In the genomic region with DNA sequence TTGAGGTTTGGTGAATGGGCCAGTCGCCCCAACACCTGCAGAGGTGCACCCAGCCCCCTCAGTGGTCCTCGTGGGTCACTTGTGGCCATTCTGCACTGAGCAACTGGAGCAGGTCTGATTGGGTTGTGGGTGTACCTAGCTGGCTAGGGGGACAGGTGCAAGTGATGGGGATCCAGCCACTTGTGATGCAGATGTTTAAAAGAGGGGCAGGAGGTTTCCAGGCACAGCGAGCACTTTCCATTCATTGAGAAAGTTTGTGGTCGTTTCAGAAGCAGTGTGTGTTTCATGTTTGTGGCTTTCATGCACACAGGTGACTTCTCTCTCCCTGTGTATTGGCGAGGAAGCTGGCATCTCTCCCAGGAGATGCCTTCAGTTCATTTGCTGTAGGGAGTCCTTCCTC, we compare ENCODE assay signal across 1 cellular context.
TF ChIP-seq lines count a peak whose summit lies in the region.

No MANE protein-coding gene starts in this region.

TF ChIP-seq in GM23338, 12 proteins besides CTCF, POLR2A, EP300 and RAD21 (continued from another document):
- TF ChIP-seq, protein P1, sequence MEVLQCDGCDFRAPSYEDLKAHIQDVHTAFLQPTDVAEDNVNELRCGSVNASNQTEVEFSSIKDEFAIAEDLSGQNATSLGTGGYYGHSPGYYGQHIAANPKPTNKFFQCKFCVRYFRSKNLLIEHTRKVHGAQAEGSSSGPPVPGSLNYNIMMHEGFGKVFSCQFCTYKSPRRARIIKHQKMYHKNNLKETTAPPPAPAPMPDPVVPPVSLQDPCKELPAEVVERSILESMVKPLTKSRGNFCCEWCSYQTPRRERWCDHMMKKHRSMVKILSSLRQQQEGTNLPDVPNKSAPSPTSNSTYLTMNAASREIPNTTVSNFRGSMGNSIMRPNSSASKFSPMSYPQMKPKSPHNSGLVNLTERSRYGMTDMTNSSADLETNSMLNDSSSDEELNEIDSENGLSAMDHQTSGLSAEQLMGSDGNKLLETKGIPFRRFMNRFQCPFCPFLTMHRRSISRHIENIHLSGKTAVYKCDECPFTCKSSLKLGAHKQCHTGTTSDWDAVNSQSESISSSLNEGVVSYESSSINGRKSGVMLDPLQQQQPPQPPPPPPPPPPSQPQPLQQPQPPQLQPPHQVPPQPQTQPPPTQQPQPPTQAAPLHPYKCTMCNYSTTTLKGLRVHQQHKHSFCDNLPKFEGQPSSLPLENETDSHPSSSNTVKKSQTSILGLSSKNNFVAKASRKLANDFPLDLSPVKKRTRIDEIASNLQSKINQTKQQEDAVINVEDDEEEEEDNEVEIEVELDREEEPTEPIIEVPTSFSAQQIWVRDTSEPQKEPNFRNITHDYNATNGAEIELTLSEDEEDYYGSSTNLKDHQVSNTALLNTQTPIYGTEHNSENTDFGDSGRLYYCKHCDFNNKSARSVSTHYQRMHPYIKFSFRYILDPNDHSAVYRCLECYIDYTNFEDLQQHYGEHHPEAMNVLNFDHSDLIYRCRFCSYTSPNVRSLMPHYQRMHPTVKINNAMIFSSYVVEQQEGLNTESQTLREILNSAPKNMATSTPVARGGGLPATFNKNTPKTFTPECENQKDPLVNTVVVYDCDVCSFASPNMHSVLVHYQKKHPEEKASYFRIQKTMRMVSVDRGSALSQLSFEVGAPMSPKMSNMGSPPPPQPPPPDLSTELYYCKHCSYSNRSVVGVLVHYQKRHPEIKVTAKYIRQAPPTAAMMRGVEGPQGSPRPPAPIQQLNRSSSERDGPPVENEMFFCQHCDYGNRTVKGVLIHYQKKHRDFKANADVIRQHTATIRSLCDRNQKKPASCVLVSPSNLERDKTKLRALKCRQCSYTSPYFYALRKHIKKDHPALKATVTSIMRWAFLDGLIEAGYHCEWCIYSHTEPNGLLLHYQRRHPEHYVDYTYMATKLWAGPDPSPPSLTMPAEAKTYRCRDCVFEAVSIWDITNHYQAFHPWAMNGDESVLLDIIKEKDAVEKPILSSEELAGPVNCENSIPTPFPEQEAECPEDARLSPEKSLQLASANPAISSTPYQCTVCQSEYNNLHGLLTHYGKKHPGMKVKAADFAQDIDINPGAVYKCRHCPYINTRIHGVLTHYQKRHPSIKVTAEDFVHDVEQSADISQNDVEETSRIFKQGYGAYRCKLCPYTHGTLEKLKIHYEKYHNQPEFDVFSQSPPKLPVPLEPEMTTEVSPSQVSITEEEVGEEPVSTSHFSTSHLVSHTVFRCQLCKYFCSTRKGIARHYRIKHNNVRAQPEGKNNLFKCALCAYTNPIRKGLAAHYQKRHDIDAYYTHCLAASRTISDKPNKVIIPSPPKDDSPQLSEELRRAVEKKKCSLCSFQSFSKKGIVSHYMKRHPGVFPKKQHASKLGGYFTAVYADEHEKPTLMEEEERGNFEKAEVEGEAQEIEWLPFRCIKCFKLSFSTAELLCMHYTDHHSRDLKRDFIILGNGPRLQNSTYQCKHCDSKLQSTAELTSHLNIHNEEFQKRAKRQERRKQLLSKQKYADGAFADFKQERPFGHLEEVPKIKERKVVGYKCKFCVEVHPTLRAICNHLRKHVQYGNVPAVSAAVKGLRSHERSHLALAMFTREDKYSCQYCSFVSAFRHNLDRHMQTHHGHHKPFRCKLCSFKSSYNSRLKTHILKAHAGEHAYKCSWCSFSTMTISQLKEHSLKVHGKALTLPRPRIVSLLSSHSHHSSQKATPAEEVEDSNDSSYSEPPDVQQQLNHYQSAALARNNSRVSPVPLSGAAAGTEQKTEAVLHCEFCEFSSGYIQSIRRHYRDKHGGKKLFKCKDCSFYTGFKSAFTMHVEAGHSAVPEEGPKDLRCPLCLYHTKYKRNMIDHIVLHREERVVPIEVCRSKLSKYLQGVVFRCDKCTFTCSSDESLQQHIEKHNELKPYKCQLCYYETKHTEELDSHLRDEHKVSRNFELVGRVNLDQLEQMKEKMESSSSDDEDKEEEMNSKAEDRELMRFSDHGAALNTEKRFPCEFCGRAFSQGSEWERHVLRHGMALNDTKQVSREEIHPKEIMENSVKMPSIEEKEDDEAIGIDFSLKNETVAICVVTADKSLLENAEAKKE (CRISPR knock-in tag; IDR thresholded peaks at IDR 0.05): no peak
- TF ChIP-seq ZNF331 (CRISPR knock-in tag; IDR thresholded peaks at IDR 0.05; ENCODE audit: low read depth) (no peak), EZH2 (IDR thresholded peaks at IDR 0.05; ENCODE audit: low read depth, unreplicated experiment) (no peak)
